ENCODE assay signal across 18 cellular contexts in genomic region chr16:82796047-82796446, GRCh38.
DNase-seq lines count a peak whose midpoint lies in the region; ATAC-seq, FAIRE-seq and TF ChIP-seq lines count a peak whose summit lies in the region.
"Had no signal": no experiment of that assay in that cellular context is flagged by ENCODE, and none has a peak within 500 bp of the region (broad histone marks: within the 10 kb centered on the region; RNA-seq: fewer than 3 reads in every experiment).

No MANE protein-coding gene starts in this region.

- intact Hi-C loops in mucosa of descending colon (cut with DNase I, micrococcal nuclease): no loop called here

- H3F3A ChIP-seq in Loucy (ENCODE audit: low read depth): no peaks in the 10 kb centered on the region

- peak; percentile 41 to 64 for TF ChIP-seq RAD21 in H1 (IDR thresholded peaks at IDR 0.05 in 1 of 2, conservative IDR thresholded peaks at IDR 0.05 in 1 of 2; ENCODE audit: low read depth in 2 of 2, low read length in 2 of 2)

- no peaks in the 10 kb centered on the region for H3K79me1 ChIP-seq in H1 (ENCODE audit: low read depth, low read length)

- H3K79me2 ChIP-seq in Loucy (ENCODE audit: insufficient read depth, low read length) (no peaks in the 10 kb centered on the region), H1 (ENCODE audit: control insufficient read depth in 1 of 2, insufficient read depth in 2 of 2, low read length in 2 of 2) (no peaks in the 10 kb centered on the region)

- no peak overlapping the region for H3K18ac ChIP-seq in H1 (ENCODE audit: extremely low read depth, low read length)

- H2BK5ac ChIP-seq in H1 (ENCODE audit: low read depth, low read length): no peak overlapping the region

- no peak overlapping the region for H4K5ac ChIP-seq in H1 (ENCODE audit: insufficient read length, low read depth, low read length)

- no peak overlapping the region for H2BK20ac ChIP-seq in H1 (ENCODE audit: low read length)

- no peak overlapping the region for H2AFZ ChIP-seq in Loucy (ENCODE audit: low read length)
- no peak overlapping the region for H2AFZ ChIP-seq in H1 (ENCODE audit: low read length)
- H2AFZ ChIP-seq: PC-9 had no signal

- no peak overlapping the region for H3K27ac Mint-ChIP-seq in mesothelial cell of epicardium
- H3K27ac Mint-ChIP-seq: CD4-positive, CD25-positive, alpha-beta regulatory T cell had no signal

- no peaks in the 10 kb centered on the region for H3K9me2 ChIP-seq in Loucy (replicated peaks; ENCODE audit: low read depth, low read length)

- no peaks in the 10 kb centered on the region for H3K36me3 Mint-ChIP-seq in mesothelial cell of epicardium
- H3K36me3 Mint-ChIP-seq: CD4-positive, CD25-positive, alpha-beta regulatory T cell had no signal

- H3K4me3 Mint-ChIP-seq in mesothelial cell of epicardium: no peak overlapping the region
- H3K4me3 Mint-ChIP-seq: CD4-positive, CD25-positive, alpha-beta regulatory T cell had no signal

- no peak overlapping the region for H4K8ac ChIP-seq in H1 (ENCODE audit: extremely low read depth, insufficient read depth, low read length)

- TF ChIP-seq CTCF in GM06990 (IDR thresholded peaks at IDR 0.05; ENCODE audit: insufficient read depth, low read length, poor library complexity, severe bottlenecking) (peak; percentile 10), Loucy (conservative IDR thresholded peaks at IDR 0.05; ENCODE audit: low read length) (0 out of 2 replicates have a peak, but pooled peaks have one; percentile 8), H1 (IDR thresholded peaks at IDR 0.05; ENCODE audit: control extremely low read depth in 1 of 3, insufficient read depth in 1 of 3, low read depth in 1 of 3, low read length in 3 of 3) (peak in 2 of 3 experiments; percentile 31 to 33; a peak in 2 of 4 replicates), mucosa of descending colon (IDR thresholded peaks at IDR 0.05) (no peak), mesothelial cell of epicardium (IDR thresholded peaks at IDR 0.05; ENCODE audit: unreplicated experiment) (no peak)

- no peaks in the 10 kb centered on the region for H4K20me1 ChIP-seq in Loucy (ENCODE audit: insufficient read depth, low read length, poor library complexity, severe bottlenecking)
- no peaks in the 10 kb centered on the region for H4K20me1 ChIP-seq in H1 (replicated peaks in 1 of 2; ENCODE audit: control insufficient read depth in 1 of 2, insufficient read depth in 2 of 2, low read length in 2 of 2)

- no peak overlapping the region for H2AK5ac ChIP-seq in H1 (ENCODE audit: low read depth, low read length)

- H3K4ac ChIP-seq in H1 (replicated peaks; ENCODE audit: insufficient read length, low read depth, low read length): no peak overlapping the region

- WGBS in H1 (ENCODE audit: extremely low coverage in 1 of 2, insufficient coverage in 1 of 2, insufficient read length in 1 of 2, insufficient replicate concordance in 2 of 2, low coverage in 1 of 2, low lambda C conversion rate in 2 of 2, missing lambda C conversion rate in 1 of 2), 2 experiments: 100% methylated on average over 3 of the region's 3 CpGs; no CpG with 5 or more reads in 1 of the 2 experiments

- H3K4me1 Mint-ChIP-seq in mesothelial cell of epicardium: peaks cover 2% of the 10 kb centered on the region
- H3K4me1 Mint-ChIP-seq: CD4-positive, CD25-positive, alpha-beta regulatory T cell had no signal

- H3K4me1 ChIP-seq in Loucy (ENCODE audit: insufficient read depth, low read length, poor library complexity, severe bottlenecking): no peaks in the 10 kb centered on the region
- H3K4me1 ChIP-seq in H1 (replicated peaks in 1 of 4; ENCODE audit: control insufficient read depth in 3 of 4, insufficient read depth in 4 of 4, low read length in 3 of 4): peaks cover 0 to 5% (median 1%) of the 10 kb centered on the region in 4 experiments; a peak in 4 of 7 replicates
- H3K4me1 ChIP-seq in mucosa of descending colon (ENCODE audit: low read depth): no peaks in the 10 kb centered on the region

- H3K23me2 ChIP-seq in H1 (ENCODE audit: low read depth, low read length): no peaks in the 10 kb centered on the region

- H2BK120ac ChIP-seq in H1 (replicated peaks; ENCODE audit: low read depth, low read length): no peak overlapping the region

- CTCF ChIA-PET in H1 (lab: Charles Lee; ENCODE audit: partially characterized antibody): interaction anchor here (0.6 to 1.4 kb wide), 9 partner anchors 10 to 156 kb away, joined by 3 to 6 read pairs (median 3); no protein-coding TSS in a partner anchor

- ATAC-seq in mucosa of descending colon: peak; percentile 54

- H3K4me2 ChIP-seq in Loucy (ENCODE audit: low read depth, low read length, poor library complexity, severe bottlenecking): no peak overlapping the region
- no peak overlapping the region for H3K4me2 ChIP-seq in H1 (ENCODE audit: insufficient read depth in 1 of 2, low read depth in 2 of 2, low read length in 2 of 2)
- H3K4me2 ChIP-seq: KMS-11, PC-9 had no signal

- H3K36me3 ChIP-seq in GM06990 (ENCODE audit: control insufficient read depth, insufficient read depth, low read length) (no peaks in the 10 kb centered on the region), Loucy (ENCODE audit: insufficient read depth, low read length) (no peaks in the 10 kb centered on the region), H1 (ENCODE audit: control insufficient read depth in 2 of 4, insufficient read depth in 4 of 4, low read length in 3 of 4) (no peaks in the 10 kb centered on the region), mucosa of descending colon (ENCODE audit: low read depth) (no peaks in the 10 kb centered on the region)
- H3K36me3 ChIP-seq: MG63 had no signal

- no peak overlapping the region for H3K23ac ChIP-seq in H1 (ENCODE audit: insufficient read length)

- H3K9me3 Mint-ChIP-seq in mesothelial cell of epicardium: no peaks in the 10 kb centered on the region

- DNase-seq in GM06990 (ENCODE audit: extremely low read depth, insufficient read length) (no peak), H1 (ENCODE audit: low read depth in 1 of 2, low spot score in 2 of 2) (no peak), mucosa of descending colon (no peak), islet precursor cell (no peak), mesothelial cell of epicardium (ENCODE audit: low spot score in 2 of 2, unreplicated experiment in 2 of 2) (no peak), ecto neural progenitor cell (ENCODE audit: low spot score) (no peak), NCI-H146 treated with DMSO at 0.1 percent for 48 hours (lab: John Stamatoyannopoulos, UW; ENCODE audit: unreplicated experiment) (no peak)
- DNase-seq: CD4-positive, CD25-positive, alpha-beta regulatory T cell; DMS53; MG63; NCI-H1417 treated with DMSO at 0.1 percent for 48 hours; NCI-H2081; NCI-H226; NCI-H526 treated with DMSO at 0.1 percent for 48 hours; PC-9 had no signal

- no peak overlapping the region for H3K9ac ChIP-seq in Loucy (ENCODE audit: low read depth, low read length, poor library complexity, severe bottlenecking)
- H3K9ac ChIP-seq in H1 (replicated peaks in 1 of 4; ENCODE audit: extremely low read depth in 1 of 4, low read depth in 3 of 4, low read length in 3 of 4): no peak overlapping the region
- H3K9ac ChIP-seq: KMS-11 had no signal

- POLR2A ChIA-PET in H1 (lab: Charles Lee; ENCODE audit: partially characterized antibody): interaction anchor here (0.7 kb wide), 1 partner anchor 103 kb away, joined by 3 read pairs; no protein-coding TSS in a partner anchor

- H3K27me3 Mint-ChIP-seq in mesothelial cell of epicardium (ENCODE audit: low read depth): peaks cover under 1% of the 10 kb centered on the region
- H3K27me3 Mint-ChIP-seq: CD4-positive, CD25-positive, alpha-beta regulatory T cell had no signal

- no peak overlapping the region for H3K14ac ChIP-seq in H1 (ENCODE audit: insufficient read length)

- no peak for FAIRE-seq in H1 (lab: Jason Lieb, UNC)

- H2BK15ac ChIP-seq in H1 (ENCODE audit: low read length): no peak overlapping the region

- no peak for TF ChIP-seq POLR2A in H1 (IDR thresholded peaks at IDR 0.05; ENCODE audit: control extremely low read depth in 1 of 2, low read depth in 2 of 2, low read length in 2 of 2)

- no peak overlapping the region for H2BK12ac ChIP-seq in H1 (ENCODE audit: low read depth, low read length)

- H3K4me3 ChIP-seq in GM06990 (replicated peaks; ENCODE audit: low read depth, low read length) (no peak overlapping the region), Loucy (ENCODE audit: low read length, poor library complexity, severe bottlenecking) (no peak overlapping the region), H1 (ENCODE audit: extremely low read depth in 1 of 4, insufficient read depth in 2 of 4, low read depth in 3 of 4, low read length in 4 of 4) (no peak overlapping the region), mucosa of descending colon (no peak overlapping the region)
- H3K4me3 ChIP-seq: MG63, PC-9, SK-N-MC had no signal

- no peaks in the 10 kb centered on the region; the same call in 1 of the 2 replicates for H3K27me3 ChIP-seq in GM06990 (replicated peaks; ENCODE audit: control insufficient read depth, insufficient read depth, low read length)
- no peaks in the 10 kb centered on the region for H3K27me3 ChIP-seq in Loucy (ENCODE audit: insufficient read depth, low read length, poor library complexity, severe bottlenecking)
- H3K27me3 ChIP-seq in H1 (replicated peaks in 1 of 4; ENCODE audit: control insufficient read depth in 3 of 4, extremely low read depth in 1 of 4, insufficient read depth in 3 of 4, low read length in 3 of 4): no peaks in the 10 kb centered on the region
- H3K27me3 ChIP-seq: MG63 had no signal

- no peak overlapping the region for H4K91ac ChIP-seq in H1 (replicated peaks; ENCODE audit: insufficient read length, low read length)

- TF ChIP-seq EP300 in H1 (IDR thresholded peaks at IDR 0.05; ENCODE audit: borderline replicate concordance in 1 of 2, low read depth in 2 of 2, low read length in 2 of 2): no peak

- H3K9me3 ChIP-seq in Loucy (ENCODE audit: insufficient read depth, low read depth, low read length) (no peaks in the 10 kb centered on the region), H1 (ENCODE audit: insufficient read depth in 2 of 2, low read depth in 1 of 2, low read length in 1 of 2) (no peaks in the 10 kb centered on the region), mucosa of descending colon (no peaks in the 10 kb centered on the region)
- H3K9me3 ChIP-seq: MG63 had no signal

- H3K56ac ChIP-seq in H1 (replicated peaks; ENCODE audit: insufficient read length, low read depth, low read length): no peak overlapping the region

- no peak overlapping the region for H3K27ac ChIP-seq in H1 (ENCODE audit: low read depth, low read length)
- H3K27ac ChIP-seq: KMS-11, PC-9, SK-N-MC had no signal

TF ChIP-seq in H1, 55 proteins besides CTCF, POLR2A, EP300 and RAD21 (continues in another document):
- TF ChIP-seq TBP (IDR thresholded peaks at IDR 0.05; ENCODE audit: low read depth, low read length) (no peak), SP4 (IDR thresholded peaks at IDR 0.05; ENCODE audit: low read length) (no peak), CREB1 (IDR thresholded peaks at IDR 0.05) (no peak), SRF (IDR thresholded peaks at IDR 0.05; ENCODE audit: low read depth, low read length) (no peak), JUN (IDR thresholded peaks at IDR 0.05; ENCODE audit: low read depth, low read length) (no peak), RFX5 (IDR thresholded peaks at IDR 0.05; ENCODE audit: borderline replicate concordance, low read depth, low read length) (no peak), JUND (IDR thresholded peaks at IDR 0.05; ENCODE audit: low read length) (no peak), SP1 (IDR thresholded peaks at IDR 0.05; ENCODE audit: low read depth, low read length) (no peak), NRF1 (IDR thresholded peaks at IDR 0.05; ENCODE audit: low read depth, low read length) (no peak)

Comparison
In these comparisons a context has a peak if more than half of its experiments do, and no peak if none do; other contexts are left out.
1. CTCF ChIP-seq: peak in GM06990 (single experiment), Loucy (single experiment) and H1 (2 of 3); none in mucosa of descending colon (single experiment) and mesothelial cell of epicardium (single experiment).